Comparison of ENCODE assay signal across 18 cellular contexts in genomic region chr12:80648866-80649265, GRCh38. TPM values are rescaled to one million over a fixed set of nuclear protein-coding genes. Genes with fewer than 3 reads are reported as not detected.
DNase-seq lines count a peak whose midpoint lies in the region; ATAC-seq, FAIRE-seq and TF ChIP-seq lines count a peak whose summit lies in the region.
"Had no signal": no experiment of that assay in that cellular context is flagged by ENCODE, and none has a peak within 500 bp of the region (broad histone marks: within the 10 kb centered on the region; RNA-seq: fewer than 3 reads in every experiment).

No MANE protein-coding gene starts in this region.

- BruUV-seq in IMR-90 (replicated peaks; lab: Mats Ljungman, UMichigan) = no TSS peak

- no peaks in the 10 kb centered on the region for H3K9me1 ChIP-seq in IMR-90 (ENCODE audit: insufficient read depth, low read length)

- no peaks in the 10 kb centered on the region for H4K20me1 ChIP-seq in IMR-90 (ENCODE audit: insufficient read depth, low read length)

- H4K91ac ChIP-seq in IMR-90 (ENCODE audit: insufficient read depth, low read depth, low read length) (no peak overlapping the region), mesenchymal stem cell (ENCODE audit: low read length) (no peak overlapping the region)

- no peak overlapping the region for H2AK5ac ChIP-seq in IMR-90 (ENCODE audit: low read depth, low read length)
- no peak overlapping the region for H2AK5ac ChIP-seq in mesenchymal stem cell (ENCODE audit: low read length, severe bottlenecking)

- no peak overlapping the region for H3K27ac ChIP-seq in IMR-90 (ENCODE audit: insufficient read depth, low read length)
- no peak overlapping the region for H3K27ac ChIP-seq in mesenchymal stem cell (ENCODE audit: low read length, poor library complexity, severe bottlenecking)
- H3K27ac ChIP-seq: C4-2B, coronary artery, gastroesophageal sphincter, thoracic aorta had no signal

- no peak overlapping the region for H3K4ac ChIP-seq in IMR-90 (ENCODE audit: low read depth, low read length)
- no peak overlapping the region for H3K4ac ChIP-seq in mesenchymal stem cell (ENCODE audit: low read depth in 1 of 2, low read length in 2 of 2)

- no peak overlapping the region for H2AFZ ChIP-seq in IMR-90 (replicated peaks; ENCODE audit: low read length, poor library complexity)
- no peak overlapping the region for H2AFZ ChIP-seq in mesenchymal stem cell (ENCODE audit: low read depth, low read length)

- no CpG with 5 or more reads among the region's 1 CpG for WGBS in IMR-90 (ENCODE audit: extremely low coverage in 2 of 2, insufficient read length in 1 of 2), 2 experiments
- no CpG with 5 or more reads among the region's 1 CpG for WGBS in mesenchymal stem cell

- POLR2A ChIA-PET in IMR-90 (lab: Charles Lee; ENCODE audit: unreplicated experiment) = no interaction called here

- no peak overlapping the region for H3K56ac ChIP-seq in IMR-90 (ENCODE audit: extremely low read depth, insufficient read depth, low read length)

- dilution Hi-C loops in IMR-90 (cut with HindIII; ENCODE audit: low sequenced_read_pairs, unreplicated experiment) = no loop called here

- H4K5ac ChIP-seq in IMR-90 (ENCODE audit: low read depth, low read length) = no peak overlapping the region

- no peak overlapping the region for H2BK20ac ChIP-seq in IMR-90 (ENCODE audit: low read depth, low read length)

- no peak overlapping the region for H3K4me2 ChIP-seq in IMR-90 (ENCODE audit: low read depth, low read length)
- no peak overlapping the region for H3K4me2 ChIP-seq in mesenchymal stem cell (ENCODE audit: low read length, poor library complexity, severe bottlenecking)

- intact Hi-C loops in IMR-90 (cut with micrococcal nuclease) = no loop called here
- intact Hi-C loops in left colon (cut with DNase I, micrococcal nuclease) = no loop called here

- no peak overlapping the region for H2AK9ac ChIP-seq in IMR-90 (replicated peaks; ENCODE audit: low read depth, low read length, poor library complexity)

- FAIRE-seq in bronchial epithelial cell (lab: Jason Lieb, UNC) = no peak
- FAIRE-seq in GM12891 (lab: Jason Lieb, UNC) = no peak
- FAIRE-seq: K562 had no signal

- peaks cover 3% of the 10 kb centered on the region; the same call in 1 of the 2 replicates for H3K4me1 ChIP-seq in IMR-90 (ENCODE audit: control insufficient read depth, insufficient read depth, low read length)
- H3K4me1 ChIP-seq in mesenchymal stem cell (ENCODE audit: control insufficient read depth, insufficient read depth, low read depth, low read length) = no peaks in the 10 kb centered on the region
- H3K4me1 ChIP-seq: gastroesophageal sphincter had no signal

- H3K9ac ChIP-seq in IMR-90 (ENCODE audit: low read depth, low read length) = no peak overlapping the region
- H3K9ac ChIP-seq in mesenchymal stem cell (ENCODE audit: low read length) = no peak overlapping the region

- peak; percentile 10 for DNase-seq in AG09319 (ENCODE audit: extremely low read depth, low read depth)
- DNase-seq in IMR-90 = peak; percentile 88
- peak; percentile 72 for DNase-seq in bronchial epithelial cell (ENCODE audit: low read depth)
- DNase-seq in mesenchymal stem cell = peak; percentile 8
- no peak for DNase-seq in GM12891 (ENCODE audit: insufficient read length, low spot score)
- no peak for DNase-seq in left colon
- no peak for DNase-seq in NCI-H1105 treated with DMSO at 0.1 percent for 48 hours (lab: John Stamatoyannopoulos, UW)
- DNase-seq: activated CD4-positive, alpha-beta T cell treated with anti-CD3 and anti-CD28 coated beads for 36 hours; activated naive CD8-positive, alpha-beta T cell treated with anti-CD3 and anti-CD28 coated beads, Interleukin-2, amount 10 ng/mL, durations not matched to agents 7 days and 5 days; NCI-H1694 treated with DMSO at 0.1 percent for 48 hours; NCI-H526 had no signal

- H3K9me3 ChIP-seq in IMR-90 (ENCODE audit: control insufficient read depth, insufficient read depth, low read length) (no peaks in the 10 kb centered on the region), mesenchymal stem cell (ENCODE audit: control insufficient read depth, low read length) (no peaks in the 10 kb centered on the region)
- H3K9me3 ChIP-seq: gastroesophageal sphincter, thoracic aorta had no signal

- H3K4me3 ChIP-seq in IMR-90 (ENCODE audit: insufficient read depth, low read depth, low read length) (no peak overlapping the region), bronchial epithelial cell (ENCODE audit: low read depth, low read length) (no peak overlapping the region), mesenchymal stem cell (ENCODE audit: insufficient read depth in 1 of 2, low read depth in 1 of 2, low read length in 2 of 2) (no peak overlapping the region)
- H3K4me3 ChIP-seq: coronary artery, gastroesophageal sphincter, K562, thoracic aorta had no signal

- H2BK5ac ChIP-seq in IMR-90 (ENCODE audit: low read depth, low read length, poor library complexity, severe bottlenecking) (no peak overlapping the region), mesenchymal stem cell (ENCODE audit: low read depth, low read length, poor library complexity, severe bottlenecking) (no peak overlapping the region)

- no peak for TF ChIP-seq CTCF in AG09319 (IDR thresholded peaks at IDR 0.05; ENCODE audit: low read depth, low read length)
- no peak for TF ChIP-seq CTCF in IMR-90 (conservative IDR thresholded peaks at IDR 0.05; ENCODE audit: low read depth, low read length)
- TF ChIP-seq CTCF in bronchial epithelial cell (IDR thresholded peaks at IDR 0.05; ENCODE audit: insufficient read depth, low read length, severe bottlenecking) = no peak

- no peaks in the 10 kb centered on the region for H3K79me1 ChIP-seq in IMR-90 (ENCODE audit: low read depth in 1 of 2, low read length in 2 of 2)
- no peaks in the 10 kb centered on the region for H3K79me1 ChIP-seq in mesenchymal stem cell (replicated peaks; ENCODE audit: low read length, poor library complexity, severe bottlenecking)

- no peak overlapping the region for H2BK12ac ChIP-seq in mesenchymal stem cell (ENCODE audit: low read length in 2 of 2)

- H2BK15ac ChIP-seq in IMR-90 (ENCODE audit: low read depth, low read length) (no peak overlapping the region), mesenchymal stem cell (ENCODE audit: low read depth, poor library complexity, severe bottlenecking) (no peak overlapping the region)

- CTCF ChIA-PET in IMR-90 (lab: Yijun Ruan, JAX) = interaction anchor here (0.7 kb wide), 1 partner anchor 17 kb away, joined by 3 read pairs; no protein-coding TSS in a partner anchor

- H3K36me3 ChIP-seq in IMR-90 (ENCODE audit: control insufficient read depth, insufficient read depth, low read length) = no peaks in the 10 kb centered on the region
- no peaks in the 10 kb centered on the region for H3K36me3 ChIP-seq in bronchial epithelial cell (ENCODE audit: control insufficient read depth, insufficient read depth, low read length)
- no peaks in the 10 kb centered on the region for H3K36me3 ChIP-seq in mesenchymal stem cell (ENCODE audit: control insufficient read depth in 1 of 2, insufficient read depth in 2 of 2, low read depth in 1 of 2, low read length in 2 of 2)
- H3K36me3 ChIP-seq: gastroesophageal sphincter, thoracic aorta had no signal

- H3K14ac ChIP-seq in IMR-90 (replicated peaks; ENCODE audit: low read depth, low read length) = no peak overlapping the region
- no peak overlapping the region for H3K14ac ChIP-seq in mesenchymal stem cell (ENCODE audit: low read length in 2 of 2)

- ATAC-seq in IMR-90 (ENCODE audit: low read depth) (peak; percentile 80), left colon (no peak), GM18517 (IDR thresholded peaks at IDR 0.05; ENCODE audit: unreplicated experiment) (no peak)
- ATAC-seq: activated CD4-positive, alpha-beta T cell treated with anti-CD3 and anti-CD28 coated beads for 36 hours; gastroesophageal sphincter; K562 had no signal

- no peak for TF ChIP-seq POLR2A in IMR-90 (IDR thresholded peaks at IDR 0.05; ENCODE audit: low read depth, low read length)
- TF ChIP-seq POLR2A in GM12891 (IDR thresholded peaks at IDR 0.05; ENCODE audit: low read depth, low read length) = no peak

- H3K27me3 ChIP-seq in IMR-90 (ENCODE audit: control insufficient read depth, insufficient read depth, low read length) = no peaks in the 10 kb centered on the region
- no peaks in the 10 kb centered on the region for H3K27me3 ChIP-seq in bronchial epithelial cell (ENCODE audit: control insufficient read depth, insufficient read depth, low read length)
- no peaks in the 10 kb centered on the region for H3K27me3 ChIP-seq in mesenchymal stem cell (ENCODE audit: control insufficient read depth in 1 of 2, insufficient read depth in 1 of 2, low read length in 2 of 2)
- H3K27me3 ChIP-seq: gastroesophageal sphincter had no signal

- no peak overlapping the region for H3K18ac ChIP-seq in IMR-90 (ENCODE audit: low read depth, low read length)
- H3K18ac ChIP-seq in mesenchymal stem cell (ENCODE audit: low read depth in 1 of 2, low read length in 2 of 2) = no peak overlapping the region

- in situ Hi-C loops in IMR-90 (cut with MboI; ENCODE audit: low sequenced_read_pairs) = no loop called here

- TF ChIP-seq RAD21 in IMR-90 (IDR thresholded peaks at IDR 0.05; ENCODE audit: low read length) = no peak

- H3K23ac ChIP-seq in IMR-90 (ENCODE audit: low read depth, low read length) (no peak overlapping the region), mesenchymal stem cell (ENCODE audit: low read length in 2 of 2) (no peak overlapping the region)

- no peak overlapping the region for H2BK120ac ChIP-seq in IMR-90 (ENCODE audit: low read depth, low read length)
- H2BK120ac ChIP-seq in mesenchymal stem cell (ENCODE audit: low read depth, low read length) = no peak overlapping the region

- H4K8ac ChIP-seq in IMR-90 (ENCODE audit: low read depth in 2 of 2, low read length in 2 of 2) (no peak overlapping the region), mesenchymal stem cell (ENCODE audit: low read length) (no peak overlapping the region)

TF ChIP-seq in IMR-90, 13 proteins besides CTCF, POLR2A, EP300 and RAD21:
- no peak for TF ChIP-seq MAZ (IDR thresholded peaks at IDR 0.05; ENCODE audit: borderline replicate concordance, low read depth, low read length)
- peak; percentile 53; the same call in 1 of the 2 replicates for TF ChIP-seq FOS (IDR thresholded peaks at IDR 0.05; ENCODE audit: low read depth, low read length)

TF ChIP-seq in GM12891, 5 proteins besides CTCF, POLR2A, EP300 and RAD21:
- TF ChIP-seq POU2F2 (IDR thresholded peaks at IDR 0.05; ENCODE audit: low read depth, low read length) (no peak), POLR2AphosphoS5 (IDR thresholded peaks at IDR 0.05; ENCODE audit: low read depth, low read length) (no peak), PAX5 (IDR thresholded peaks at IDR 0.05; ENCODE audit: insufficient read depth, low read length, severe bottlenecking) (no peak), SPI1 (IDR thresholded peaks at IDR 0.05; ENCODE audit: low read depth, low read length) (no peak), TAF1 (IDR thresholded peaks at IDR 0.05; ENCODE audit: low read depth, low read length) (no peak)
TF ChIP-seq in GM12891: peak in this region for 0.

RNA-seq across cellular contexts. Expression of gene MYF6, which starts 58.6 kb away (rescaled TPM):
- total RNA-seq in IMR-90 (2012; rRNA removed) = not detected in 2 replicates
- polyA plus RNA-seq in IMR-90 (2012; rRNA removed) = not detected in 2 replicates
- polyA plus RNA-seq in IMR-90 (2012; cell fraction: cytosol; rRNA removed) = not detected in 2 replicates
- 0.07 TPM in 1 of 2 replicates, not detected in the other for polyA plus RNA-seq in IMR-90 (2012; cell fraction: nucleus; rRNA removed; ENCODE audit: low replicate concordance)
- total RNA-seq in bronchial epithelial cell = not detected in 2 replicates
- polyA plus RNA-seq in mesenchymal stem cell (2013, experiment 1 of 2) = 0.03 TPM
- 0.03 TPM for polyA plus RNA-seq in mesenchymal stem cell (2013, experiment 2 of 2)
- polyA plus RNA-seq in GM12891 (2012; ENCODE audit: low read depth, missing spikeins) = not detected
- not detected for total RNA-seq in left colon
- total RNA-seq: activated CD4-positive, alpha-beta T cell treated with anti-CD3 and anti-CD28 coated beads for 36 hours; activated naive CD8-positive, alpha-beta T cell treated with anti-CD3 and anti-CD28 coated beads, Interleukin-2, amount 10 ng/mL, durations not matched to agents 7 days and 5 days; gastroesophageal sphincter; K562; progenitor cell of endocrine pancreas; thoracic aorta had no signal
- polyA plus RNA-seq: K562 had no signal

Comparison
In these comparisons a context has a peak if more than half of its experiments do, and no peak if none do; other contexts are left out.
1. DNase-seq: peak in AG09319 (single experiment), IMR-90 (single experiment), bronchial epithelial cell (single experiment) and mesenchymal stem cell (single experiment); none in GM12891 (single experiment), left colon (0 of 2) and NCI-H1105 treated with DMSO at 0.1 percent for 48 hours (single experiment).